In the genomic region with DNA sequence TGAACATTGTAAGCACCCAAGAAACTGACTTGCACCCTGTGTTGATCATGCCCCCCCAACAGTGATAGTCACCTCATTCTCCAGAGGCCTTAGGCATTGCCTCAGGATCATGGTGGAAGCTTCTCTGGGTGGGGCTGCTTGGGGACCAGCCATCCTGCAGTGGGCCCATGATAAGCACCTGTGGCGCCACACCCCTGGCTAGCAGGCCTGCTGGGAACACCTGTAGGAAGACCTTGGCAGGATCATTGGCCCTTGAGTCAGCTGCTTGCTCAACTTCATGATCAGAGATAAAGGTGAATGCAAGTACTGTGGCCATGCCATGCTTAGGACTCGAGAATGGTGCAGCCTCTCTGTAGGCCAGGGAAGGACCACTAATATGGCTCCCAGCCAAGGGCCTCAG, we compare ENCODE assay signal across 20 cellular contexts. TPM values are rescaled to one million over a fixed set of nuclear protein-coding genes. Genes with fewer than 3 reads are reported as not detected.
"Had no signal": no experiment of that assay in that cellular context is flagged by ENCODE, and none has a peak within 500 bp of the region (broad histone marks: within the 10 kb centered on the region; RNA-seq: fewer than 3 reads in every experiment).

No MANE protein-coding gene starts in this region.

RNA-seq across cellular contexts. Expression of a gene that starts 38.9 kb away (rescaled TPM):
- total RNA-seq: activated naive CD4-positive, alpha-beta T cell treated with anti-CD3 and anti-CD28 coated beads for 36 hours; activated naive CD4-positive, alpha-beta T cell treated with anti-CD3 and anti-CD28 coated beads, Interleukin-2, amount 50 U/mL, for 72 hours; activated naive CD8-positive, alpha-beta T cell treated with anti-CD3 and anti-CD28 coated beads for 36 hours; activated naive CD8-positive, alpha-beta T cell treated with anti-CD3 and anti-CD28 coated beads, Interleukin-2, amount 10 ng/mL, durations not matched to agents 7 days and 5 days; activated T-cell treated with anti-CD3 and anti-CD28 coated beads, Interleukin-2, amount 50 U/mL, for 4 hours; activated T-cell treated with anti-CD3 and anti-CD28 coated beads, Interleukin-2, amount 50 U/mL, for 72 hours; activated T-helper 1 cell treated with anti-CD3 and anti-CD28 coated beads, Interleukin-12 subunit alpha, Interleukin-12 subunit beta, Interleukin-2, Interleukin-4 antibody, amounts not matched to agents 30 ng/mL and 10 ng/mL and 1 ng/mL, durations not matched to agents 14 hours and 24 hours and 36 hours; activated T-helper 17 cell treated with anti-CD3 and anti-CD28 coated beads, Interleukin-2, amount 50 U/mL, for 72 hours; activated T-helper 2 cell treated with anti-CD3 and anti-CD28 coated beads, Interferon-gamma antibody, Interleukin-2, Interleukin-4, amounts not matched to agents 10 μg/mL and 5 μg/mL and 100 μg/mL, durations not matched to agents 14 hours and 24 hours and 36 hours; adrenal gland; aorta; ascending aorta; astrocyte; body of pancreas; breast epithelium; bronchial epithelial cell; cardiac muscle cell; cardiac septum; cerebellum had no signal
- polyA plus RNA-seq: adipose tissue, adrenal gland, cardiac muscle cell had no signal

RNA-seq across cellular contexts. Expression of a gene that starts 42.2 kb away (rescaled TPM):
- total RNA-seq: activated naive CD4-positive, alpha-beta T cell treated with anti-CD3 and anti-CD28 coated beads for 36 hours; activated naive CD4-positive, alpha-beta T cell treated with anti-CD3 and anti-CD28 coated beads, Interleukin-2, amount 50 U/mL, for 72 hours; activated naive CD8-positive, alpha-beta T cell treated with anti-CD3 and anti-CD28 coated beads for 36 hours; activated naive CD8-positive, alpha-beta T cell treated with anti-CD3 and anti-CD28 coated beads, Interleukin-2, amount 10 ng/mL, durations not matched to agents 7 days and 5 days; activated T-cell treated with anti-CD3 and anti-CD28 coated beads, Interleukin-2, amount 50 U/mL, for 4 hours; activated T-cell treated with anti-CD3 and anti-CD28 coated beads, Interleukin-2, amount 50 U/mL, for 72 hours; activated T-helper 1 cell treated with anti-CD3 and anti-CD28 coated beads, Interleukin-12 subunit alpha, Interleukin-12 subunit beta, Interleukin-2, Interleukin-4 antibody, amounts not matched to agents 30 ng/mL and 10 ng/mL and 1 ng/mL, durations not matched to agents 14 hours and 24 hours and 36 hours; activated T-helper 17 cell treated with anti-CD3 and anti-CD28 coated beads, Interleukin-2, amount 50 U/mL, for 72 hours; activated T-helper 2 cell treated with anti-CD3 and anti-CD28 coated beads, Interferon-gamma antibody, Interleukin-2, Interleukin-4, amounts not matched to agents 10 μg/mL and 5 μg/mL and 100 μg/mL, durations not matched to agents 14 hours and 24 hours and 36 hours; aorta; ascending aorta; astrocyte; body of pancreas; breast epithelium; bronchial epithelial cell; cardiac septum had no signal
- polyA plus RNA-seq: adrenal gland, aorta had no signal
